In the genomic region with DNA sequence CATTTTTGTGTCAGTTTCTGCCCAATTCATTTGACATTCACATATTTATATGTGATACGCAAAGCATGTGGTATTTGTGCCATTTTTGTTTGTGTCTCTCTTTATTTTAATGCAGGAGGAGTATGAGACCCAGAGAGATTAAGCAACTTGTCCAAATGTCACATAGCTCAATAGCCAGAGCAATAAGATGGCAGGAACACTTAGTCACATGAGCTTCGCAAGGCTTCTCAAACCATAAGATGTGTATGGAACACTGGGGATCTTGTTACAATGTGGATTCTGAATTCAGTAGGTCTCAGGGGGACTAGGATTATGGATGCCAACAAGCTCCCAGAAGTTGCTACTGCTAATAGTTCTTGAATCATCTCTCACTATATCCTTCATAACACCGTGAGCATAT, we compare ENCODE assay signal across 42 cellular contexts. TPM values are rescaled to one million over a fixed set of nuclear protein-coding genes. Genes with fewer than 3 reads are reported as not detected.
"Had no signal": no experiment of that assay in that cellular context is flagged by ENCODE, and none has a peak within 500 bp of the region (broad histone marks: within the 10 kb centered on the region; RNA-seq: fewer than 3 reads in every experiment).

No MANE protein-coding gene starts in this region.

- H3K4me3 ChIP-seq: adrenal gland, ascending aorta, body of pancreas, breast epithelium, cardiac muscle cell had no signal

- H3K36me3 Mint-ChIP-seq: activated naive CD4-positive, alpha-beta T cell treated with anti-CD3 and anti-CD28 coated beads, Interleukin-2, amount 10 ng/mL, durations not matched to agents 7 days and 5 days; activated naive CD4-positive, alpha-beta T cell treated with anti-CD3 and anti-CD28 coated beads, Interleukin-2, amount 50 U/mL, for 24 hours; activated naive CD4-positive, alpha-beta T cell treated with anti-CD3 and anti-CD28 coated beads, Interleukin-2, amount 50 U/mL, for 72 hours; activated naive CD8-positive, alpha-beta T cell; activated naive CD8-positive, alpha-beta T cell treated with anti-CD3 and anti-CD28 coated beads for 36 hours; activated naive CD8-positive, alpha-beta T cell treated with anti-CD3 and anti-CD28 coated beads, Interleukin-2, amount 10 ng/mL, durations not matched to agents 7 days and 5 days; brain had no signal

- H3K4me1 Mint-ChIP-seq: activated naive CD4-positive, alpha-beta T cell treated with anti-CD3 and anti-CD28 coated beads, Interleukin-2, amount 10 ng/mL, durations not matched to agents 7 days and 5 days; activated naive CD4-positive, alpha-beta T cell treated with anti-CD3 and anti-CD28 coated beads, Interleukin-2, amount 50 U/mL, for 24 hours; activated naive CD8-positive, alpha-beta T cell treated with anti-CD3 and anti-CD28 coated beads for 36 hours; activated naive CD8-positive, alpha-beta T cell treated with anti-CD3 and anti-CD28 coated beads, Interleukin-2, amount 50 U/mL, for 24 hours had no signal

- H3K27ac ChIP-seq: adrenal gland, ascending aorta, body of pancreas, brain microvascular endothelial cell, breast epithelium, cardiac muscle cell had no signal

- H3K4me1 ChIP-seq: adrenal gland, ascending aorta, body of pancreas, breast epithelium had no signal

- H3K27ac Mint-ChIP-seq: activated naive CD4-positive, alpha-beta T cell treated with anti-CD3 and anti-CD28 coated beads for 36 hours; activated naive CD4-positive, alpha-beta T cell treated with anti-CD3 and anti-CD28 coated beads, Interleukin-2, amount 10 ng/mL, durations not matched to agents 7 days and 5 days; activated naive CD4-positive, alpha-beta T cell treated with anti-CD3 and anti-CD28 coated beads, Interleukin-2, amount 50 U/mL, for 24 hours; activated naive CD4-positive, alpha-beta T cell treated with anti-CD3 and anti-CD28 coated beads, Interleukin-2, amount 50 U/mL, for 72 hours; activated naive CD8-positive, alpha-beta T cell; activated naive CD8-positive, alpha-beta T cell treated with anti-CD3 and anti-CD28 coated beads for 36 hours; activated naive CD8-positive, alpha-beta T cell treated with anti-CD3 and anti-CD28 coated beads, Interleukin-2, amount 10 ng/mL, durations not matched to agents 7 days and 5 days; activated naive CD8-positive, alpha-beta T cell treated with anti-CD3 and anti-CD28 coated beads, Interleukin-2, amount 50 U/mL, for 24 hours; activated T-cell treated with anti-CD3 and anti-CD28 coated beads, Interleukin-2, amount 50 U/mL, for 24 hours; activated T-cell treated with anti-CD3 and anti-CD28 coated beads, Interleukin-2, amount 50 U/mL, for 72 hours; activated T-helper 1 cell treated with anti-CD3 and anti-CD28 coated beads, Interleukin-12 subunit alpha, Interleukin-12 subunit beta, Interleukin-2, Interleukin-4 antibody, amounts not matched to agents 30 ng/mL and 10 ng/mL and 1 ng/mL, durations not matched to agents 14 hours and 24 hours and 36 hours; activated T-helper 17 cell treated with anti-CD3 and anti-CD28 coated beads, Interleukin-2, amount 50 U/mL, for 72 hours; activated T-helper 2 cell treated with anti-CD3 and anti-CD28 coated beads, Interferon-gamma antibody, Interleukin-2, Interleukin-4, amounts not matched to agents 10 μg/mL and 5 μg/mL and 100 μg/mL, durations not matched to agents 14 hours and 24 hours and 36 hours; brain had no signal

- H3K27me3 ChIP-seq: adrenal gland, ascending aorta, body of pancreas, brain microvascular endothelial cell, breast epithelium, cardiac muscle cell had no signal

- H3K9me3 Mint-ChIP-seq: activated naive CD4-positive, alpha-beta T cell treated with anti-CD3 and anti-CD28 coated beads for 36 hours; activated naive CD4-positive, alpha-beta T cell treated with anti-CD3 and anti-CD28 coated beads, Interleukin-2, amount 10 ng/mL, durations not matched to agents 7 days and 5 days; activated naive CD4-positive, alpha-beta T cell treated with anti-CD3 and anti-CD28 coated beads, Interleukin-2, amount 50 U/mL, for 24 hours; activated naive CD4-positive, alpha-beta T cell treated with anti-CD3 and anti-CD28 coated beads, Interleukin-2, amount 50 U/mL, for 72 hours; activated naive CD8-positive, alpha-beta T cell treated with anti-CD3 and anti-CD28 coated beads for 36 hours; activated naive CD8-positive, alpha-beta T cell treated with anti-CD3 and anti-CD28 coated beads, Interleukin-2, amount 10 ng/mL, durations not matched to agents 7 days and 5 days; activated naive CD8-positive, alpha-beta T cell treated with anti-CD3 and anti-CD28 coated beads, Interleukin-2, amount 50 U/mL, for 24 hours; activated T-cell treated with anti-CD3 and anti-CD28 coated beads, Interleukin-2, amount 50 U/mL, for 24 hours; activated T-cell treated with anti-CD3 and anti-CD28 coated beads, Interleukin-2, amount 50 U/mL, for 4 hours; activated T-cell treated with anti-CD3 and anti-CD28 coated beads, Interleukin-2, amount 50 U/mL, for 72 hours; activated T-helper 1 cell treated with anti-CD3 and anti-CD28 coated beads, Interleukin-12 subunit alpha, Interleukin-12 subunit beta, Interleukin-2, Interleukin-4 antibody, amounts not matched to agents 30 ng/mL and 10 ng/mL and 1 ng/mL, durations not matched to agents 14 hours and 24 hours and 36 hours; activated T-helper 17 cell treated with anti-CD3 and anti-CD28 coated beads, Interleukin-2, amount 50 U/mL, for 72 hours; activated T-helper 2 cell treated with anti-CD3 and anti-CD28 coated beads, Interferon-gamma antibody, Interleukin-2, Interleukin-4, amounts not matched to agents 10 μg/mL and 5 μg/mL and 100 μg/mL, durations not matched to agents 14 hours and 24 hours and 36 hours; brain; central memory CD8-positive, alpha-beta T cell had no signal

- H3K36me3 ChIP-seq: adrenal gland, ascending aorta, brain microvascular endothelial cell, breast epithelium, cardiac muscle cell had no signal

- ATAC-seq: activated naive CD4-positive, alpha-beta T cell treated with anti-CD3 and anti-CD28 coated beads, Interleukin-2, amount 50 U/mL, for 72 hours; activated naive CD8-positive, alpha-beta T cell treated with anti-CD3 and anti-CD28 coated beads, Interleukin-2, amount 50 U/mL, for 24 hours; activated T-cell treated with anti-CD3 and anti-CD28 coated beads, Interleukin-2, amount 50 U/mL, for 4 hours; activated T-cell treated with anti-CD3 and anti-CD28 coated beads, Interleukin-2, amount 50 U/mL, for 72 hours; activated T-helper 17 cell treated with anti-CD3 and anti-CD28 coated beads, Interleukin-2, amount 50 U/mL, for 72 hours; body of pancreas had no signal

- DNase-seq: activated effector memory CD4-positive, alpha-beta T cell treated with anti-CD3 and anti-CD28 coated beads, Interleukin-2, amount 50 U/mL, for 16 hours; activated effector memory CD4-positive, alpha-beta T cell treated with Interleukin-2 at 50 U/mL for 16 hours; activated gamma-delta T cell; activated gamma-delta T cell treated with Interleukin-2 at 50 U/mL for 16 hours; activated naive CD4-positive, alpha-beta T cell; activated naive CD4-positive, alpha-beta T cell treated with anti-CD3 and anti-CD28 coated beads for 36 hours; activated naive CD4-positive, alpha-beta T cell treated with anti-CD3 and anti-CD28 coated beads, Interleukin-2, amount 10 ng/mL, durations not matched to agents 7 days and 5 days; activated naive CD4-positive, alpha-beta T cell treated with anti-CD3 and anti-CD28 coated beads, Interleukin-2, amount 50 U/mL, for 16 hours; activated naive CD4-positive, alpha-beta T cell treated with Interleukin-2 at 50 U/mL for 16 hours; activated naive CD8-positive, alpha-beta T cell treated with anti-CD3 and anti-CD28 coated beads for 36 hours; activated naive CD8-positive, alpha-beta T cell treated with anti-CD3 and anti-CD28 coated beads, Interleukin-2, amount 10 ng/mL, durations not matched to agents 7 days and 5 days; activated naive CD8-positive, alpha-beta T cell treated with anti-CD3 and anti-CD28 coated beads, Interleukin-2, amount 50 U/mL, for 24 hours; activated T-cell treated with anti-CD3 and anti-CD28 coated beads, Interleukin-2, amount 50 U/mL, for 1 hour; activated T-cell treated with anti-CD3 and anti-CD28 coated beads, Interleukin-2, amount 50 U/mL, for 24 hours; activated T-cell treated with anti-CD3 and anti-CD28 coated beads, Interleukin-2, amount 50 U/mL, for 4 hours; activated T-cell treated with anti-CD3 and anti-CD28 coated beads, Interleukin-2, amount 50 U/mL, for 48 hours; activated T-cell treated with anti-CD3 and anti-CD28 coated beads, Interleukin-2, amount 50 U/mL, for 72 hours; adrenal gland; amniotic stem cell; amygdala; anterior cingulate cortex; aorta; body of pancreas; brain microvascular endothelial cell; caudate nucleus; central memory CD4-positive, alpha-beta T cell; cerebellar nuclear complex had no signal

- H3K4me3 Mint-ChIP-seq: activated naive CD4-positive, alpha-beta T cell treated with anti-CD3 and anti-CD28 coated beads for 36 hours; activated naive CD4-positive, alpha-beta T cell treated with anti-CD3 and anti-CD28 coated beads, Interleukin-2, amount 10 ng/mL, durations not matched to agents 7 days and 5 days; activated naive CD4-positive, alpha-beta T cell treated with anti-CD3 and anti-CD28 coated beads, Interleukin-2, amount 50 U/mL, for 24 hours; activated naive CD8-positive, alpha-beta T cell; activated naive CD8-positive, alpha-beta T cell treated with anti-CD3 and anti-CD28 coated beads for 36 hours; activated naive CD8-positive, alpha-beta T cell treated with anti-CD3 and anti-CD28 coated beads, Interleukin-2, amount 10 ng/mL, durations not matched to agents 7 days and 5 days; activated naive CD8-positive, alpha-beta T cell treated with anti-CD3 and anti-CD28 coated beads, Interleukin-2, amount 50 U/mL, for 24 hours; activated T-cell treated with anti-CD3 and anti-CD28 coated beads, Interleukin-2, amount 50 U/mL, for 24 hours; activated T-cell treated with anti-CD3 and anti-CD28 coated beads, Interleukin-2, amount 50 U/mL, for 4 hours; activated T-cell treated with anti-CD3 and anti-CD28 coated beads, Interleukin-2, amount 50 U/mL, for 72 hours; activated T-helper 1 cell treated with anti-CD3 and anti-CD28 coated beads, Interleukin-12 subunit alpha, Interleukin-12 subunit beta, Interleukin-2, Interleukin-4 antibody, amounts not matched to agents 30 ng/mL and 10 ng/mL and 1 ng/mL, durations not matched to agents 14 hours and 24 hours and 36 hours; activated T-helper 17 cell treated with anti-CD3 and anti-CD28 coated beads, Interleukin-2, amount 50 U/mL, for 72 hours; brain; central memory CD8-positive, alpha-beta T cell had no signal

- FAIRE-seq: astrocyte, bronchial epithelial cell had no signal

- H3K9me3 ChIP-seq: adrenal gland, ascending aorta, body of pancreas, breast epithelium had no signal

RNA-seq across cellular contexts. Expression of gene MRLN, which starts 19.2 kb away (rescaled TPM):
- total RNA-seq: activated naive CD4-positive, alpha-beta T cell treated with anti-CD3 and anti-CD28 coated beads for 36 hours; activated naive CD4-positive, alpha-beta T cell treated with anti-CD3 and anti-CD28 coated beads, Interleukin-2, amount 50 U/mL, for 72 hours; activated naive CD8-positive, alpha-beta T cell treated with anti-CD3 and anti-CD28 coated beads for 36 hours; activated naive CD8-positive, alpha-beta T cell treated with anti-CD3 and anti-CD28 coated beads, Interleukin-2, amount 10 ng/mL, durations not matched to agents 7 days and 5 days; activated T-cell treated with anti-CD3 and anti-CD28 coated beads, Interleukin-2, amount 50 U/mL, for 72 hours; activated T-helper 2 cell treated with anti-CD3 and anti-CD28 coated beads, Interferon-gamma antibody, Interleukin-2, Interleukin-4, amounts not matched to agents 10 μg/mL and 5 μg/mL and 100 μg/mL, durations not matched to agents 14 hours and 24 hours and 36 hours; adrenal gland; ascending aorta; astrocyte; body of pancreas; breast epithelium; bronchial epithelial cell; cardiac muscle cell; cardiac septum; chondrocyte had no signal
- polyA plus RNA-seq: aorta, cardiac muscle cell had no signal
